In genomic region chr10:58773351-58773750, GRCh38 we compare ENCODE assay signal across 19 cellular contexts.
DNase-seq lines count a peak whose midpoint lies in the region; ATAC-seq and TF ChIP-seq lines count a peak whose summit lies in the region.
"Had no signal": no experiment of that assay in that cellular context is flagged by ENCODE, and none has a peak within 500 bp of the region (broad histone marks: within the 10 kb centered on the region; RNA-seq: fewer than 3 reads in every experiment).

No MANE protein-coding gene starts in this region.

- peaks cover 59% of the 10 kb centered on the region for H3K4me1 Mint-ChIP-seq in nephron
- no peaks in the 10 kb centered on the region for H3K4me1 Mint-ChIP-seq in activated naive CD8-positive, alpha-beta T cell treated with anti-CD3 and anti-CD28 coated beads for 36 hours

- no peaks in the 10 kb centered on the region for H3K9me3 Mint-ChIP-seq in nephron
- H3K9me3 Mint-ChIP-seq in activated naive CD8-positive, alpha-beta T cell treated with anti-CD3 and anti-CD28 coated beads for 36 hours, result no peaks in the 10 kb centered on the region
- H3K9me3 Mint-ChIP-seq: CD8-positive, alpha-beta T cell had no signal

- ATAC-seq in left cardiac atrium, result peak; percentile 30 to 68
- no peak for ATAC-seq in Right ventricle myocardium inferior
- ATAC-seq: CD8-positive, alpha-beta T cell; GM12878; Panc1 had no signal

- H3K27me3 Mint-ChIP-seq in nephron (ENCODE audit: low read depth), result no peaks in the 10 kb centered on the region
- no peaks in the 10 kb centered on the region for H3K27me3 Mint-ChIP-seq in activated naive CD8-positive, alpha-beta T cell treated with anti-CD3 and anti-CD28 coated beads for 36 hours

- H3K36me3 Mint-ChIP-seq in nephron (ENCODE audit: low read depth), result no peaks in the 10 kb centered on the region
- H3K36me3 Mint-ChIP-seq in activated naive CD8-positive, alpha-beta T cell treated with anti-CD3 and anti-CD28 coated beads for 36 hours, result no peaks in the 10 kb centered on the region
- H3K36me3 Mint-ChIP-seq: CD8-positive, alpha-beta T cell had no signal

- intact Hi-C loops in left cardiac atrium (cut with DNase I) (no loop called here), Right ventricle myocardium inferior (cut with DNase I) (loop anchor here (10.0 kb wide), 1 partner anchor 259 kb away; the partner anchor contains the start of gene BICC1)

- DNase-seq in left cardiac atrium (no peak), Right ventricle myocardium inferior (ENCODE audit: missing footprints) (no peak), fibroblast of mammary gland (ENCODE audit: low read depth) (peak; percentile 46), NCI-H2196 treated with DMSO at 0.1 percent for 48 hours (lab: John Stamatoyannopoulos, UW; ENCODE audit: unreplicated experiment) (no peak), foreskin fibroblast (no peak), COR-L47 (lab: John Stamatoyannopoulos, UW) (no peak)
- no peak for DNase-seq in activated naive CD8-positive, alpha-beta T cell treated with anti-CD3 and anti-CD28 coated beads for 36 hours
- DNase-seq: CD8-positive, alpha-beta T cell; DND-41; GOT3; NCI-H1436; NCI-H2029; NCI-H2171; NCI-H510A; SHP77 had no signal

- no peak overlapping the region for H3K4me3 Mint-ChIP-seq in nephron
- H3K4me3 Mint-ChIP-seq in activated naive CD8-positive, alpha-beta T cell treated with anti-CD3 and anti-CD28 coated beads for 36 hours, result no peak overlapping the region
- H3K4me3 Mint-ChIP-seq: CD8-positive, alpha-beta T cell had no signal

- H3K27ac Mint-ChIP-seq in nephron, result peak overlapping the region in 2 of 3 experiments; percentile 85 to 89
- no peak overlapping the region for H3K27ac Mint-ChIP-seq in activated naive CD8-positive, alpha-beta T cell treated with anti-CD3 and anti-CD28 coated beads for 36 hours
- H3K27ac Mint-ChIP-seq: CD8-positive, alpha-beta T cell had no signal

- no peak for TF ChIP-seq CTCF in fibroblast of mammary gland (conservative IDR thresholded peaks at IDR 0.05; ENCODE audit: control insufficient read depth, insufficient read depth, low read depth, low read length)
- TF ChIP-seq CTCF in nephron (IDR thresholded peaks at IDR 0.05; ENCODE audit: unreplicated experiment in 3 of 3), result no peak
- TF ChIP-seq CTCF in foreskin fibroblast (IDR thresholded peaks at IDR 0.05; ENCODE audit: low read depth, low read length), result no peak

- H3K4me3 ChIP-seq in fibroblast of mammary gland (ENCODE audit: control insufficient read depth, low read depth, low read length) (no peak overlapping the region), foreskin fibroblast (ENCODE audit: low read depth in 1 of 2, low read length in 2 of 2) (no peak overlapping the region)
- H3K4me3 ChIP-seq: BLaER1, GM12878 had no signal
